Comparison of ENCODE assay signal across 8 cellular contexts in genomic region chr1:245953876-245954660, GRCh38.
DNase-seq lines count a peak whose midpoint lies in the region; ATAC-seq and TF ChIP-seq lines count a peak whose summit lies in the region.

No MANE protein-coding gene starts in this region.

- POLR2A ChIA-PET in activated B cell treated with CpG ODN at 0.5 μM for 24 hours (lab: Charles Lee): no interaction called here

- H3K4me3 Mint-ChIP-seq in activated B cell treated with CpG ODN at 0.5 μM for 24 hours: peak overlapping the region; percentile 72

- intact Hi-C loops in activated B cell treated with CpG ODN at 0.5 μM for 24 hours (cut with micrococcal nuclease): loop anchor here (1.0 kb wide), 1 partner anchor 798 kb away; no protein-coding TSS in a partner anchor

- peak overlapping the region; percentile 92 for H3K27ac Mint-ChIP-seq in activated B cell treated with CpG ODN at 0.5 μM for 24 hours

- ATAC-seq in HG02973 (IDR thresholded peaks at IDR 0.05; ENCODE audit: unreplicated experiment) (peak; percentile 47), activated B cell treated with CpG ODN at 0.5 μM for 24 hours (ENCODE audit: low read depth) (peak; percentile 62), left lobe of liver (peak; percentile 71)

- peak; percentile 17 for DNase-seq in NK-92 treated with Interleukin-12 subunit alpha and Interleukin-12 subunit beta, amount 100 ng/mL, for 24 hours (lab: John Stamatoyannopoulos, UW)
- DNase-seq in NK-92 (lab: John Stamatoyannopoulos, UW; ENCODE audit: unreplicated experiment) (no peak), activated B cell treated with CpG ODN at 0.5 μM for 24 hours (no peak), left lobe of liver (ENCODE audit: low spot score) (no peak), NCI-H2196 (lab: John Stamatoyannopoulos, UW; ENCODE audit: unreplicated experiment) (no peak), cerebellum (ENCODE audit: low spot score) (no peak)
- no peak for DNase-seq in stimulated activated CD4-positive, alpha-beta T cell treated with anti-CD3 and anti-CD28 coated beads, Interleukin-2, amount 100 ng/mL, for 48 hours

- CTCF ChIA-PET in activated B cell treated with CpG ODN at 0.5 μM for 24 hours (lab: Charles Lee): no interaction called here

- no peak for TF ChIP-seq CTCF in activated B cell treated with CpG ODN at 0.5 μM for 24 hours (IDR thresholded peaks at IDR 0.05)

- H3K9me3 Mint-ChIP-seq in activated B cell treated with CpG ODN at 0.5 μM for 24 hours: no peaks in the 10 kb centered on the region

- H3K36me3 Mint-ChIP-seq in activated B cell treated with CpG ODN at 0.5 μM for 24 hours (ENCODE audit: low read depth): no peaks in the 10 kb centered on the region

- peaks cover 42% of the 10 kb centered on the region for H3K4me1 Mint-ChIP-seq in activated B cell treated with CpG ODN at 0.5 μM for 24 hours

- H3K27me3 Mint-ChIP-seq in activated B cell treated with CpG ODN at 0.5 μM for 24 hours: no peaks in the 10 kb centered on the region
